In the genomic region with DNA sequence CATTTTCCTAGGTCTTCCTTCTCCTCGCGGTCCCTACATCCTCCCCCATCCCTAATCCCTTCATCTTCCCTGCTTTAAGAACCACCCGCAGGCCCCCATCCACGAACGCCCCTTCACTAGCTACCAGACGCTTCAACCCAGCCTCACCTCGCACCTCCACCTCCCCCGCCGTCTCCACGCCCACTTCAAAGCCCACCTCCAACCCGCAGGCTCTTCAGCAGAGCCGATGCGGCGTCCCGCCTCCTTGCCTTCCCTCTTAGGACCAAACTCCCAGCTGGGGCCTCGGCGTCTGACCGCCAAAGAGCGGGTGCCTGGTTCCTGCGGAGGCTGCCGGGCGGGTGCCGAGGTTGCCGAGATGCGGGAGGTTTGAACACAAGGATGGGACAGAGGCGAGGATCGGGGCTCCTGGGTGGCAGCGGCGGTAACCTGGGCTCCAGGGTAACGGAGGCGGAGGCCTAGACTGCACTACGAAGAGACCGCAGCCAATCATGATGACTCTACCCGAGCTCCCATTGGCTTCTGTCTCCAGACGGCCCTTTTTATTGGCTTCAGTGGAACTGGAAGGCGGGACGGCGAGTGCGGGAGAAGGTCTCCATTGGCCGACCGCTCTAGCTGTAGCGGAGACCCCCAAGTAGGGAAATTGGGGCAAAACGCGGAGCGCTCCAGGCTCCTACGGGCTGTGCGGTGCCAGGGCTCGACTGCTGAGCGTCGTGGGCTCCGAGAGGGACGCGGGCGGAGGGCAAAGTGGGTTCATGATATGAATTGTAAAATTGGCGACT, we compare ENCODE assay signal across 8 cellular contexts. TPM values are rescaled to one million over a fixed set of nuclear protein-coding genes. Genes with fewer than 3 reads are reported as not detected.
DNase-seq lines count a peak whose midpoint lies in the region; ATAC-seq and TF ChIP-seq lines count a peak whose summit lies in the region.

A gene (minus strand): TSS at position 462 of the 779 bp plus-strand sequence. CDS start 18,536 bp downstream, outside the sequence.

- no peak within 1 kb of the TSS for H2BK12ac ChIP-seq in trophoblast cell (ENCODE audit: low read length)

- H3K9me3 ChIP-seq in heart right ventricle (no peaks in the 10 kb centered on the region), trophoblast cell (ENCODE audit: insufficient read depth, low read depth, low read length) (no peaks in the 10 kb centered on the region), tibial nerve (no peaks in the 10 kb centered on the region)

- H4K91ac ChIP-seq in trophoblast cell (ENCODE audit: low read depth, low read length), result peak within 1 kb of the TSS; percentile 31

- no peak within 1 kb of the TSS for H2AK5ac ChIP-seq in trophoblast cell (ENCODE audit: low read length)

- H3K14ac ChIP-seq in trophoblast cell (ENCODE audit: low read length), result peak within 1 kb of the TSS; percentile 17

- no peak within 1 kb of the TSS for H3K23ac ChIP-seq in trophoblast cell (ENCODE audit: low read length)

- peak; percentile 48 to 74 for TF ChIP-seq POLR2A in tibial nerve (IDR thresholded peaks at IDR 0.05)

- peak within 1 kb of the TSS; percentile 73 for H3K9ac ChIP-seq in trophoblast cell (ENCODE audit: low read length)

- H2BK5ac ChIP-seq in trophoblast cell (ENCODE audit: low read depth, low read length, poor library complexity), result peak within 1 kb of the TSS; percentile 42

- DNase-seq in GM12864 (ENCODE audit: low read depth) (peak; percentile 91), NCI-H1092 (lab: John Stamatoyannopoulos, UW) (peak; percentile 94), SW 1271 (lab: John Stamatoyannopoulos, UW) (peak; percentile 86 to 97), amniotic stem cell (lab: John Stamatoyannopoulos, UW) (peak; percentile 97), heart right ventricle (peak; percentile 88 to 95), trophoblast cell (peak; percentile 95 to 97), tibial nerve (ENCODE audit: low spot score in 2 of 2) (peak; percentile 88 to 91)

- no peaks in the 10 kb centered on the region for H3K79me2 ChIP-seq in trophoblast cell (ENCODE audit: control insufficient read depth, insufficient read depth, low read length, poor library complexity)

- ATAC-seq in HG02571 (IDR thresholded peaks at IDR 0.05; ENCODE audit: unreplicated experiment) (peak; percentile 100), heart right ventricle (peak; percentile 98 to 100 (median 99))

- peak within 1 kb of the TSS; percentile 57 to 93 (median 88) for H3K27ac ChIP-seq in heart right ventricle
- H3K27ac ChIP-seq in trophoblast cell (ENCODE audit: low read depth, low read length), result peak within 1 kb of the TSS; percentile 55
- peak within 1 kb of the TSS; percentile 76 to 95 (median 92) for H3K27ac ChIP-seq in tibial nerve

- peak within 1 kb of the TSS; percentile 83 for H4K12ac ChIP-seq in trophoblast cell (ENCODE audit: low read depth, low read length)

- H3K4me3 ChIP-seq in GM12864 (ENCODE audit: low read depth, low read length) (peak within 1 kb of the TSS; percentile 79), heart right ventricle (peak within 1 kb of the TSS; percentile 58 to 94 (median 78)), trophoblast cell (ENCODE audit: low read depth, low read length) (peak within 1 kb of the TSS; percentile 91), tibial nerve (peak within 1 kb of the TSS; percentile 61 to 91 (median 85))

- no peak for TF ChIP-seq CTCF in GM12864 (IDR thresholded peaks at IDR 0.05; ENCODE audit: low read depth, low read length, missing control alignments)
- no peak for TF ChIP-seq CTCF in heart right ventricle (IDR thresholded peaks at IDR 0.05)
- TF ChIP-seq CTCF in tibial nerve (IDR thresholded peaks at IDR 0.05), result peak in 1 of 5 experiments; percentile 27

- H3K27me3 ChIP-seq in heart right ventricle, result no peaks in the 10 kb centered on the region
- no peaks in the 10 kb centered on the region for H3K27me3 ChIP-seq in trophoblast cell (ENCODE audit: insufficient read depth, low read length)
- H3K27me3 ChIP-seq in tibial nerve, result no peaks in the 10 kb centered on the region

- peak within 1 kb of the TSS; percentile 28 for H3K4ac ChIP-seq in trophoblast cell (ENCODE audit: low read depth, low read length)

- peak within 1 kb of the TSS; percentile 4 for H3K18ac ChIP-seq in trophoblast cell (ENCODE audit: low read length)

- H3K4me2 ChIP-seq in trophoblast cell (ENCODE audit: low read length), result peak within 1 kb of the TSS; percentile 72

- H2BK120ac ChIP-seq in trophoblast cell (ENCODE audit: insufficient read depth, low read length, poor library complexity), result peak within 1 kb of the TSS; percentile 57

- intact Hi-C loops in heart right ventricle (cut with DNase I), result loop anchor here in 5 of 10 donors (5.0 to 10.0 kb wide), 4 partner anchors 302 to 532 kb away; a partner anchor contains a TSS

- H3K36me3 ChIP-seq in heart right ventricle, result peaks cover 0 to 12% (median 0%) of the 10 kb centered on the region in 9 donors
- H3K36me3 ChIP-seq in trophoblast cell (ENCODE audit: control insufficient read depth in 1 of 2, insufficient read depth in 2 of 2, low read length in 2 of 2), result no peaks in the 10 kb centered on the region
- no peaks in the 10 kb centered on the region for H3K36me3 ChIP-seq in tibial nerve

- H2AFZ ChIP-seq in trophoblast cell (ENCODE audit: insufficient read depth, low read length, poor library complexity), result peak within 1 kb of the TSS; percentile 63

- H4K8ac ChIP-seq in trophoblast cell (ENCODE audit: low read depth, low read length), result peak within 1 kb of the TSS; percentile 56

- H3K79me1 ChIP-seq in trophoblast cell (ENCODE audit: low read length), result peaks cover 6% of the 10 kb centered on the region

- peak in 1 of 2 donors; percentile 79 for TF ChIP-seq EP300 in tibial nerve (IDR thresholded peaks at IDR 0.05)

- 0% methylated on average over 55 of the region's 55 CpGs for WGBS in heart right ventricle, 2 donors
- WGBS in trophoblast cell (ENCODE audit: extremely low coverage, insufficient coverage, insufficient read length), result no CpG with 5 or more reads among the region's 55 CpGs
- 1% methylated on average over 39 to 50 of the region's 55 CpGs for WGBS in tibial nerve, 2 donors

- H3K4me1 ChIP-seq in heart right ventricle, result peaks cover 0 to 31% (median 18%) of the 10 kb centered on the region in 9 donors
- H3K4me1 ChIP-seq in trophoblast cell (ENCODE audit: control insufficient read depth in 1 of 2, insufficient read depth in 2 of 2, low read length in 2 of 2), result no peaks in the 10 kb centered on the region
- H3K4me1 ChIP-seq in tibial nerve, result peaks cover 0 to 23% (median 0%) of the 10 kb centered on the region in 4 donors

RNA-seq across cellular contexts. Expression of the gene that starts here (rescaled TPM):
- total RNA-seq in heart right ventricle, result 1 to 10 TPM; 1.4 to 2.7 (median 2.2) TPM
- 1 to 10 TPM in 1 of 2 donors, under 1 TPM in 1; 0.94 to 1.1 TPM for polyA plus RNA-seq in heart right ventricle
- polyA plus RNA-seq in trophoblast cell (2013), result 2.6 and 2.8 TPM in 2 replicates
- 10 to 100 TPM in 2 of 4 donors, 1 to 10 TPM in 2; 5.1 to 15.7 (median 9.5) TPM for total RNA-seq in tibial nerve

Comparison
In these comparisons a context has a peak if more than half of its experiments do, and no peak if none do; other contexts are left out.
1. Peak in every context shown above with its lines: DNase-seq, ATAC-seq, H3K4me3 ChIP-seq and H3K27ac ChIP-seq.